ENCODE assay signal across 8 cellular contexts in genomic region chr19:15108145-15108844, GRCh38. TPM values are rescaled to one million over a fixed set of nuclear protein-coding genes. Genes with fewer than 3 reads are reported as not detected.
DNase-seq lines count a peak whose midpoint lies in the region; ATAC-seq and TF ChIP-seq lines count a peak whose summit lies in the region.

No MANE protein-coding gene starts in this region.

- no peak for TF ChIP-seq CTCF in HFF-Myc (IDR thresholded peaks at IDR 0.05; ENCODE audit: low read depth, low read length, missing control alignments)

- CTCF ChIA-PET in CD8-positive, alpha-beta memory T cell (lab: Charles Lee) = no interaction called here

- POLR2A ChIA-PET in CD8-positive, alpha-beta memory T cell (lab: Charles Lee) = no interaction called here

- peaks cover 7 to 18% (median 11%) of the 10 kb centered on the region in 3 donors for H3K4me1 Mint-ChIP-seq in CD8-positive, alpha-beta memory T cell

- H3K4me3 Mint-ChIP-seq in CD8-positive, alpha-beta memory T cell = peak overlapping the region in 2 of 7 donors; percentile 9 to 60

- H3K27ac Mint-ChIP-seq in CD8-positive, alpha-beta memory T cell = no peak overlapping the region

- H3K4me3 ChIP-seq in HFF-Myc (replicated peaks; ENCODE audit: low read depth, low read length) (peak overlapping the region; percentile 70), iPS-18c (ENCODE audit: insufficient read depth, low read depth, low read length) (peak overlapping the region; percentile 71), skeletal muscle tissue (ENCODE audit: low read length in 3 of 3) (peak overlapping the region; percentile 42 to 63 (median 62))
- no peak overlapping the region for H3K4me3 ChIP-seq in CD8-positive, alpha-beta memory T cell (ENCODE audit: low read length)

- DNase-seq in HFF-Myc (ENCODE audit: extremely low read depth, low read depth) = no peak
- peak; percentile 25 for DNase-seq in astrocyte of the hippocampus (ENCODE audit: low read depth, low spot score)
- DNase-seq in activated gamma-delta T cell (lab: John Stamatoyannopoulos, UW) = no peak
- no peak for DNase-seq in CD8-positive, alpha-beta memory T cell
- no peak for DNase-seq in GM19240 (ENCODE audit: insufficient read length, low spot score)

- ATAC-seq in GM18873 (IDR thresholded peaks at IDR 0.05; ENCODE audit: low FRiP score, unreplicated experiment) = no peak

- H3K27me3 ChIP-seq in skeletal muscle tissue (ENCODE audit: control insufficient read depth in 3 of 3, insufficient read depth in 3 of 3, low read length in 3 of 3) = peaks cover 0 to 18% (median 12%) of the 10 kb centered on the region in 3 donors
- peaks cover 8% of the 10 kb centered on the region for H3K27me3 ChIP-seq in CD8-positive, alpha-beta memory T cell (ENCODE audit: insufficient read depth, low read length, poor library complexity, severe bottlenecking)

- peaks cover 0 to 14% (median 7%) of the 10 kb centered on the region in 3 donors for H3K4me1 ChIP-seq in skeletal muscle tissue (ENCODE audit: control insufficient read depth in 3 of 3, insufficient read depth in 3 of 3, low read length in 3 of 3)
- H3K4me1 ChIP-seq in CD8-positive, alpha-beta memory T cell (ENCODE audit: insufficient read depth, low read length) = peaks cover 10% of the 10 kb centered on the region

- H3K9me3 ChIP-seq in iPS-18c (ENCODE audit: control insufficient read depth, insufficient read depth, low read length) (no peaks in the 10 kb centered on the region), skeletal muscle tissue (ENCODE audit: control insufficient read depth in 3 of 3, low read length in 3 of 3) (peaks cover 8% of the 10 kb centered on the region in 3 donors)
- peaks cover 5% of the 10 kb centered on the region for H3K9me3 ChIP-seq in CD8-positive, alpha-beta memory T cell (ENCODE audit: low read length)

- peaks cover 0 to 23% (median 2%) of the 10 kb centered on the region in 3 donors for H3K36me3 Mint-ChIP-seq in CD8-positive, alpha-beta memory T cell

- peak overlapping the region; percentile 54 for H3K27ac ChIP-seq in skeletal muscle tissue (ENCODE audit: low read depth, low read length)
- no peak overlapping the region for H3K27ac ChIP-seq in CD8-positive, alpha-beta memory T cell (ENCODE audit: low read depth, low read length)

- peaks cover 4 to 19% (median 17%) of the 10 kb centered on the region in 5 donors for H3K9me3 Mint-ChIP-seq in CD8-positive, alpha-beta memory T cell

- peaks cover 20 to 36% of the 10 kb centered on the region in 2 donors for H3K27me3 Mint-ChIP-seq in CD8-positive, alpha-beta memory T cell

- H3K9ac ChIP-seq in skeletal muscle tissue (ENCODE audit: low read depth in 1 of 3, low read length in 3 of 3) = peak overlapping the region; percentile 62 to 73 (median 65)

- H3K36me3 ChIP-seq in skeletal muscle tissue (ENCODE audit: control insufficient read depth in 3 of 3, insufficient read depth in 3 of 3, low read length in 3 of 3) = peaks cover 2 to 11% (median 6%) of the 10 kb centered on the region in 3 donors
- H3K36me3 ChIP-seq in CD8-positive, alpha-beta memory T cell (ENCODE audit: insufficient read depth, low read length) = no peaks in the 10 kb centered on the region

RNA-seq across cellular contexts. Expression of gene SYDE1, which starts 1.1 kb away (rescaled TPM):
- 7.3 TPM for total RNA-seq in skeletal muscle tissue
- under 1 TPM; 0.22 to 0.44 TPM for total RNA-seq in CD8-positive, alpha-beta memory T cell
- polyA plus RNA-seq in CD8-positive, alpha-beta memory T cell = 0.06 TPM

RNA-seq across cellular contexts. Expression of gene OR1I1, which starts 26.3 kb away (rescaled TPM):
- total RNA-seq in skeletal muscle tissue = not detected
- not detected for total RNA-seq in CD8-positive, alpha-beta memory T cell
- polyA plus RNA-seq in CD8-positive, alpha-beta memory T cell = not detected

RNA-seq across cellular contexts. Expression of gene CASP14, which starts 59.0 kb away (rescaled TPM):
- total RNA-seq in skeletal muscle tissue = not detected
- not detected for total RNA-seq in CD8-positive, alpha-beta memory T cell
- polyA plus RNA-seq in CD8-positive, alpha-beta memory T cell = not detected
